ENCODE assay signal across 20 cellular contexts in genomic region chr7:90858546-90858945, GRCh38.
DNase-seq lines count a peak whose midpoint lies in the region; ATAC-seq, FAIRE-seq and TF ChIP-seq lines count a peak whose summit lies in the region.
"Had no signal": no experiment of that assay in that cellular context is flagged by ENCODE, and none has a peak within 500 bp of the region (broad histone marks: within the 10 kb centered on the region; RNA-seq: fewer than 3 reads in every experiment).

No MANE protein-coding gene starts in this region.

- ATAC-seq in GM19035 (IDR thresholded peaks at IDR 0.05; ENCODE audit: unreplicated experiment) (peak; percentile 52), HG02798 (IDR thresholded peaks at IDR 0.05; ENCODE audit: poor library complexity, unreplicated experiment) (peak; percentile 63), HG03196 (IDR thresholded peaks at IDR 0.05; ENCODE audit: unreplicated experiment) (peak; percentile 63), T-cell (replicated peaks in 1 of 4) (no peak)
- ATAC-seq in stimulated activated memory B cell treated with anti-CD40 and anti-IgM and Interleukin-4, amounts not matched to agents 10 μg/mL and 1 μg/mL and 100 μg/mL, for 72 hours: no peak
- ATAC-seq: HepG2 had no signal

- POLR2A ChIA-PET in T-cell (lab: Charles Lee): no interaction called here

- no peak overlapping the region for H3K4me3 Mint-ChIP-seq in stimulated activated memory B cell treated with anti-CD40 and anti-IgM and Interleukin-4, amounts not matched to agents 10 μg/mL and 1 μg/mL and 100 μg/mL, for 72 hours
- no peak overlapping the region for H3K4me3 Mint-ChIP-seq in T-cell
- H3K4me3 Mint-ChIP-seq: B cell; CD4-positive, alpha-beta memory T cell; T-helper 2 cell treated with Interferon-gamma antibody and Interleukin-4, amounts not matched to agents 5 μg/mL and 100 μg/mL, for 36 hours had no signal

- TF ChIP-seq POLR2A in GM12892 (IDR thresholded peaks at IDR 0.05; ENCODE audit: low read depth, low read length): no peak

- peak overlapping the region; percentile 51 for H3K27ac Mint-ChIP-seq in stimulated activated memory B cell treated with anti-CD40 and anti-IgM and Interleukin-4, amounts not matched to agents 10 μg/mL and 1 μg/mL and 100 μg/mL, for 72 hours
- H3K27ac Mint-ChIP-seq in T-cell: no peak overlapping the region
- H3K27ac Mint-ChIP-seq: B cell; CD4-positive, alpha-beta memory T cell; T-helper 2 cell treated with Interferon-gamma antibody and Interleukin-4, amounts not matched to agents 5 μg/mL and 100 μg/mL, for 36 hours had no signal

- H3K4me1 Mint-ChIP-seq in stimulated activated memory B cell treated with anti-CD40 and anti-IgM and Interleukin-4, amounts not matched to agents 10 μg/mL and 1 μg/mL and 100 μg/mL, for 72 hours: peaks cover 41% of the 10 kb centered on the region
- no peaks in the 10 kb centered on the region for H3K4me1 Mint-ChIP-seq in T-cell
- H3K4me1 Mint-ChIP-seq: CD4-positive, alpha-beta memory T cell had no signal

- H3K27me3 Mint-ChIP-seq in stimulated activated memory B cell treated with anti-CD40 and anti-IgM and Interleukin-4, amounts not matched to agents 10 μg/mL and 1 μg/mL and 100 μg/mL, for 72 hours: no peaks in the 10 kb centered on the region
- peaks cover 0 to 3% of the 10 kb centered on the region in 2 donors for H3K27me3 Mint-ChIP-seq in T-cell
- H3K27me3 Mint-ChIP-seq: B cell; CD4-positive, alpha-beta memory T cell had no signal

- H3K9me3 Mint-ChIP-seq in stimulated activated memory B cell treated with anti-CD40 and anti-IgM and Interleukin-4, amounts not matched to agents 10 μg/mL and 1 μg/mL and 100 μg/mL, for 72 hours: no peaks in the 10 kb centered on the region
- no peaks in the 10 kb centered on the region for H3K9me3 Mint-ChIP-seq in T-cell
- H3K9me3 Mint-ChIP-seq: CD4-positive, alpha-beta memory T cell; T-helper 2 cell treated with Interferon-gamma antibody and Interleukin-4, amounts not matched to agents 5 μg/mL and 100 μg/mL, for 36 hours had no signal

- no peak for FAIRE-seq in GM12892 (lab: Jason Lieb, UNC)
- FAIRE-seq: D721Med, HepG2 had no signal

- H3K36me3 Mint-ChIP-seq in stimulated activated memory B cell treated with anti-CD40 and anti-IgM and Interleukin-4, amounts not matched to agents 10 μg/mL and 1 μg/mL and 100 μg/mL, for 72 hours: peaks cover 15% of the 10 kb centered on the region
- H3K36me3 Mint-ChIP-seq in T-cell: no peaks in the 10 kb centered on the region
- H3K36me3 Mint-ChIP-seq: CD4-positive, alpha-beta memory T cell had no signal

- DNase-seq in activated T-cell treated with anti-CD3 and anti-CD28 coated beads for 4 hours (no peak), T-cell (no peak), GM12892 (ENCODE audit: insufficient read length) (no peak)
- DNase-seq: CD4-positive, alpha-beta memory T cell; DND-41; GDM1; H7; NCI-H1105; NCI-H187; NCI-H510A; NCI-H82; SHP77 treated with DMSO at 0.1 percent for 48 hours had no signal

- CTCF ChIA-PET in T-cell (lab: Charles Lee): no interaction called here

Comparison
In these comparisons a context has a peak if more than half of its experiments do, and no peak if none do; other contexts are left out.
1. ATAC-seq: peak in GM19035 (single experiment), HG02798 (single experiment) and HG03196 (single experiment); none in stimulated activated memory B cell treated with anti-CD40 and anti-IgM and Interleukin-4, amounts not matched to agents 10 μg/mL and 1 μg/mL and 100 μg/mL, for 72 hours (single experiment) and T-cell (0 of 4).